ENCODE assay signal across 8 cellular contexts in the genomic region with DNA sequence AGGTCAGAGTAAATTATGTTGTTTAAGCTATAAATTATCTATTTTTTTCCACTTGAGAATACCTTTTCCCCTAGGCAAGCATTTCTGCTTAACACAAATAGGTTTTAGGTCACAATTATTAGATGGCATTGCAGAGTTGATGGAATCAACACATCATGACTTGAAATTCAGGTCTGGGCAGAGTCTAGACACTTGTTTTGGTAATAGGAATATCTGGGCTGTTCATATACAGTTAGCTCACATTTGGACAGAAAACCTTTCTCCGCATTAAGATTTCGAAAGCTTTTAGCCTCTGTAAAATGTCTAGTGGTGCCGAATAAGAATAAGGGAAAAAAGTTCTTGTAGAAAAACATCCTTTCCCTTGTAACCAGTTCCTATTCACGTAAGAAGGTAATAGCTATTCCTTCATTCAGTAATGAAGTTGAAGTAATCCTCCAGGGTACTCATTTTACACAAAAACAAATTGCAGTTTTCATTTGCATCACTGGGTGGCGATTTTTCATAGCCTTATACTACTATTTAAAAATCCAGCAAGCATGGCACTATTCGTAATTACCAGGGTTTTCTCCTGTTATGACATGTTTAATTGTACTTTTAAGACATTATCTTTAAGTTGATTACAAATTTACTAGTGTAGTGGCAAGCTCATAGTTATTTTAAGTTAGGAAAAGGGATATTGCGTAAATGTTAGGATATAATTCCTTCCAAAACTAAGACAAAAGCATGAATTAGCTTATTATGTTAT. TPM values are rescaled to one million over a fixed set of nuclear protein-coding genes. Genes with fewer than 3 reads are reported as not detected.
DNase-seq lines count a peak whose midpoint lies in the region; ATAC-seq, FAIRE-seq and TF ChIP-seq lines count a peak whose summit lies in the region.

No MANE protein-coding gene starts in this region.

- no peak overlapping the region for H3K4me2 ChIP-seq in HepG2 (ENCODE audit: low read depth, low read length)

- no peaks in the 10 kb centered on the region for H4K20me1 ChIP-seq in HepG2 (ENCODE audit: insufficient read depth, low read length)

- peaks cover 30% of the 10 kb centered on the region for H3K4me1 Mint-ChIP-seq in activated T-cell treated with anti-CD3 and anti-CD28 coated beads, Interleukin-2, amount 50 U/mL, for 24 hours (ENCODE audit: low read depth)
- no peaks in the 10 kb centered on the region for H3K4me1 Mint-ChIP-seq in chondrocyte (ENCODE audit: low read depth)

- no peak for TF ChIP-seq EP300 in HepG2 (IDR thresholded peaks at IDR 0.05; ENCODE audit: low read depth in 2 of 2, low read length in 2 of 2)
- no peak for TF ChIP-seq EP300 in HepG2 (CRISPR knock-in tag; IDR thresholded peaks at IDR 0.05; ENCODE audit: borderline replicate concordance)

- no TSS peak for BruUV-seq in HepG2 (replicated peaks; lab: Mats Ljungman, UMichigan)

- peak; percentile 100 for FAIRE-seq in H54 (lab: Jason Lieb, UNC)
- FAIRE-seq in HepG2 (lab: Jason Lieb, UNC) = peak; percentile 46

- H3K9ac ChIP-seq in HepG2 (ENCODE audit: insufficient read depth, low read depth, low read length) (no peak overlapping the region), stomach smooth muscle (ENCODE audit: low read length in 2 of 2) (peak overlapping the region in 1 of 2 donors; percentile 61)

- CTCF ChIA-PET in HepG2 (lab: Yijun Ruan, JAX; ENCODE audit: low intra/inter-chr PET ratio, low total read pairs) = interaction anchor here (1.0 to 1.9 kb wide), 3 partner anchors 81 to 409 kb away, joined by 3 to 15 read pairs (median 3); no protein-coding TSS in a partner anchor

- peak; percentile 66 for ATAC-seq in HepG2

- no peaks in the 10 kb centered on the region for H3K4me1 ChIP-seq in HepG2 (ENCODE audit: insufficient read depth, low read length)
- no peaks in the 10 kb centered on the region for H3K4me1 ChIP-seq in stomach smooth muscle (ENCODE audit: control insufficient read depth, insufficient read depth, low read length)

- TF ChIP-seq POLR2A in H54 (IDR thresholded peaks at IDR 0.05; ENCODE audit: low read depth, low read length) (no peak), NB4 (IDR thresholded peaks at IDR 0.05; ENCODE audit: extremely low read depth, insufficient read length) (no peak), HepG2 (IDR thresholded peaks at IDR 0.05; ENCODE audit: insufficient read depth in 1 of 2, low read depth in 2 of 2, low read length in 2 of 2) (no peak)

- no peak overlapping the region for H2AFZ ChIP-seq in HepG2 (ENCODE audit: low read length)

- H3K79me2 ChIP-seq in HepG2 (ENCODE audit: insufficient read depth, low read length) = no peaks in the 10 kb centered on the region

- H3K36me3 ChIP-seq in HepG2 (replicated peaks in 1 of 2; ENCODE audit: control insufficient read depth in 1 of 2, insufficient read depth in 2 of 2, low read length in 2 of 2) = peaks cover under 1 to 2% of the 10 kb centered on the region in 2 experiments; a peak in 2 of 5 replicates
- H3K36me3 ChIP-seq in stomach smooth muscle (ENCODE audit: control insufficient read depth in 2 of 2, insufficient read depth in 2 of 2, low read length in 2 of 2) = no peaks in the 10 kb centered on the region

- in situ Hi-C loops in HepG2 (cut with HindIII; ENCODE audit: extremely low pct_ligation_motif_present, low pct_unique_long_range_greater_than_20kb) = loop anchor here (5.0 kb wide), 1 partner anchor 76 kb away; no protein-coding TSS in a partner anchor

- H3K4me3 Mint-ChIP-seq in activated T-cell treated with anti-CD3 and anti-CD28 coated beads, Interleukin-2, amount 50 U/mL, for 24 hours = no peak overlapping the region
- H3K4me3 Mint-ChIP-seq in chondrocyte (ENCODE audit: unreplicated experiment) = no peak overlapping the region

- H3K27me3 Mint-ChIP-seq in activated T-cell treated with anti-CD3 and anti-CD28 coated beads, Interleukin-2, amount 50 U/mL, for 24 hours = no peaks in the 10 kb centered on the region
- H3K27me3 Mint-ChIP-seq in chondrocyte (ENCODE audit: low read depth) = no peaks in the 10 kb centered on the region

- no peak overlapping the region for H3K4me3 ChIP-seq in NB4 (ENCODE audit: low read depth, low read length)
- no peak overlapping the region for H3K4me3 ChIP-seq in HepG2 (replicated peaks in 1 of 3; ENCODE audit: insufficient read depth in 1 of 3, low read depth in 2 of 3, low read length in 3 of 3)
- peak overlapping the region; percentile 44 to 66 for H3K4me3 ChIP-seq in stomach smooth muscle (ENCODE audit: low read length in 2 of 2)

- TF ChIP-seq CTCF in NB4 (IDR thresholded peaks at IDR 0.05; ENCODE audit: low read depth, low read length) = peak; percentile 34
- TF ChIP-seq CTCF in chondrocyte (IDR thresholded peaks at IDR 0.05) = peak; percentile 90
- peak; percentile 64 for TF ChIP-seq CTCF in HepG2 (CRISPR knock-in tag; IDR thresholded peaks at IDR 0.05)

- H3K27me3 ChIP-seq in HepG2 (ENCODE audit: control insufficient read depth in 1 of 2, insufficient read depth in 2 of 2, low read length in 2 of 2) (no peaks in the 10 kb centered on the region), stomach smooth muscle (ENCODE audit: control insufficient read depth in 1 of 2, insufficient read depth in 2 of 2, low read length in 2 of 2) (no peaks in the 10 kb centered on the region)

- POLR2A ChIA-PET in HepG2 (lab: Yijun Ruan, JAX) = interaction anchor here (0.7 kb wide), 1 partner anchor 41 kb away, joined by 4 read pairs; a partner anchor contains a TSS

- 52% methylated on average over 7 of the region's 7 CpGs for WGBS in HepG2 (ENCODE audit: low lambda C conversion rate)

- 0 out of 2 replicates have a peak, but pooled peaks have one; percentile 35 for TF ChIP-seq RAD21 in HepG2 (CRISPR knock-in tag; IDR thresholded peaks at IDR 0.05)

- H3K27ac ChIP-seq in HepG2 (ENCODE audit: extremely low read length, insufficient read depth, low read length) = no peak overlapping the region
- no peak overlapping the region for H3K27ac ChIP-seq in stomach smooth muscle (ENCODE audit: low read length)

- DNase-seq in activated T-cell treated with anti-CD3 and anti-CD28 coated beads for 24 hours (ENCODE audit: low read depth) (peak; percentile 42), H54 (ENCODE audit: insufficient read length, low spot score) (no peak), NB4 (ENCODE audit: low read depth) (peak; percentile 77), SK-N-DZ (ENCODE audit: low spot score) (peak; percentile 68), chondrocyte (ENCODE audit: low spot score) (no peak), HepG2 (ENCODE audit: low spot score) (peak; percentile 50)
- no peak for DNase-seq in activated T-cell treated with anti-CD3 and anti-CD28 coated beads, Interleukin-2, amount 50 U/mL, for 24 hours

- H3K27ac Mint-ChIP-seq in activated T-cell treated with anti-CD3 and anti-CD28 coated beads, Interleukin-2, amount 50 U/mL, for 24 hours = no peak overlapping the region
- H3K27ac Mint-ChIP-seq in chondrocyte (ENCODE audit: unreplicated experiment) = no peak overlapping the region

- H3K9me3 ChIP-seq in HepG2 (ENCODE audit: low read length) (no peaks in the 10 kb centered on the region), stomach smooth muscle (ENCODE audit: control insufficient read depth in 2 of 2, low read length in 2 of 2) (no peaks in the 10 kb centered on the region)

- peaks cover 7% of the 10 kb centered on the region for H3K9me3 Mint-ChIP-seq in activated T-cell treated with anti-CD3 and anti-CD28 coated beads, Interleukin-2, amount 50 U/mL, for 24 hours
- peaks cover 3% of the 10 kb centered on the region for H3K9me3 Mint-ChIP-seq in chondrocyte (ENCODE audit: low read depth)

- H3K36me3 Mint-ChIP-seq in activated T-cell treated with anti-CD3 and anti-CD28 coated beads, Interleukin-2, amount 50 U/mL, for 24 hours (ENCODE audit: low read depth) = peaks cover 8% of the 10 kb centered on the region
- H3K36me3 Mint-ChIP-seq in chondrocyte (ENCODE audit: low read depth) = peaks cover 6% of the 10 kb centered on the region

- intact Hi-C loops in HepG2 (cut with micrococcal nuclease; ENCODE audit: unreplicated experiment) = loop anchor here (1.0 to 5.0 kb wide), 4 partner anchors 80 to 536 kb away; no protein-coding TSS in a partner anchor

RNA-seq across cellular contexts. Expression of a gene that starts 37.0 kb away (rescaled TPM):
- polyA plus RNA-seq in SK-N-DZ (2014; cell fraction: cytosol; rRNA removed) = 119 and 137 TPM in 2 replicates
- polyA plus RNA-seq in SK-N-DZ (2014; cell fraction: nucleus; rRNA removed) = 111 and 157 TPM in 2 replicates
- total RNA-seq in chondrocyte = 8.3 to 17.2 TPM (median 13.5 TPM) in 3 replicates
- total RNA-seq in HepG2 (2016; rRNA removed; fragmentation: Illumina TruSeq; extraction: Trizol) = 154 and 206 TPM in 2 replicates
- total RNA-seq in HepG2 (2016; cell fraction: cytosol; rRNA removed; fragmentation: Illumina TruSeq; extraction: Trizol; ENCODE audit: low read depth) = 43.8 and 53.8 TPM in 2 replicates
- 156 and 243 TPM in 2 replicates for total RNA-seq in HepG2 (2016; cell fraction: insoluble cytoplasmic fraction; rRNA removed; fragmentation: Illumina TruSeq; extraction: Trizol)
- 49.5 and 53.8 TPM in 2 replicates for total RNA-seq in HepG2 (2016; cell fraction: membrane; rRNA removed; fragmentation: Illumina TruSeq; extraction: Trizol)
- total RNA-seq in HepG2 (2016; cell fraction: nucleus; rRNA removed; fragmentation: Illumina TruSeq; extraction: Trizol) = 50.8 and 57.3 TPM in 2 replicates
- polyA plus RNA-seq in HepG2 (2011; rRNA removed) = 21.3 and 38.3 TPM in 2 replicates
- 20.9 and 21.4 TPM in 2 replicates for polyA plus RNA-seq in HepG2 (2011; cell fraction: cytosol; rRNA removed)
- 6.7 and 9.1 TPM in 2 replicates for polyA plus RNA-seq in HepG2 (2011; cell fraction: nucleus; rRNA removed)
- 36.1 and 77.3 TPM in 2 replicates for polyA plus RNA-seq in HepG2 (2012)
- polyA plus RNA-seq in HepG2 (2016; cell fraction: cytosol; fragmentation: Illumina TruSeq; extraction: Trizol; ENCODE audit: low read depth) = 40.7 and 49.7 TPM in 2 replicates
- 177 and 187 TPM in 2 replicates for polyA plus RNA-seq in HepG2 (2016; cell fraction: insoluble cytoplasmic fraction; fragmentation: Illumina TruSeq; extraction: Trizol; ENCODE audit: low read depth)
- 42.6 and 46.1 TPM in 2 replicates for polyA plus RNA-seq in HepG2 (2016; cell fraction: membrane; fragmentation: Illumina TruSeq; extraction: Trizol; ENCODE audit: low read depth)
- 60.8 and 74.0 TPM in 2 replicates for polyA plus RNA-seq in HepG2 (2016; cell fraction: nucleus; fragmentation: Illumina TruSeq; extraction: Trizol; ENCODE audit: insufficient read depth, low read depth)
- polyA minus RNA-seq in HepG2 (2011; rRNA and poly(A)+ RNA removed; ENCODE audit: low replicate concordance) = 3.7 and 11.0 TPM in 2 replicates
- 7.7 and 17.3 TPM in 2 replicates for polyA minus RNA-seq in HepG2 (2011; cell fraction: cytosol; rRNA and poly(A)+ RNA removed)
- 6.8 and 9.0 TPM in 2 replicates for polyA minus RNA-seq in HepG2 (2011; cell fraction: nucleus; rRNA and poly(A)+ RNA removed)

RNA-seq across cellular contexts. Expression of a gene that starts 40.8 kb away (rescaled TPM):
- polyA plus RNA-seq in SK-N-DZ (2014; cell fraction: cytosol; rRNA removed) = 30.3 and 35.6 TPM in 2 replicates
- 7.3 and 14.8 TPM in 2 replicates for polyA plus RNA-seq in SK-N-DZ (2014; cell fraction: nucleus; rRNA removed)
- total RNA-seq in chondrocyte (5.5 to 7.8 TPM (median 6.4 TPM) in 3 replicates), HepG2 (2016; rRNA removed; fragmentation: Illumina TruSeq; extraction: Trizol) (17.6 and 26.4 TPM in 2 replicates)
- 5.1 and 7.4 TPM in 2 replicates for total RNA-seq in HepG2 (2016; cell fraction: cytosol; rRNA removed; fragmentation: Illumina TruSeq; extraction: Trizol; ENCODE audit: low read depth)
- 15.5 and 22.3 TPM in 2 replicates for total RNA-seq in HepG2 (2016; cell fraction: insoluble cytoplasmic fraction; rRNA removed; fragmentation: Illumina TruSeq; extraction: Trizol)
- 8.8 and 10.3 TPM in 2 replicates for total RNA-seq in HepG2 (2016; cell fraction: membrane; rRNA removed; fragmentation: Illumina TruSeq; extraction: Trizol)
- 16.7 and 18.7 TPM in 2 replicates for total RNA-seq in HepG2 (2016; cell fraction: nucleus; rRNA removed; fragmentation: Illumina TruSeq; extraction: Trizol)
- polyA plus RNA-seq in HepG2 (2011; rRNA removed) = 12.4 and 16.8 TPM in 2 replicates
- polyA plus RNA-seq in HepG2 (2011; cell fraction: cytosol; rRNA removed) = 10.1 and 13.1 TPM in 2 replicates
- polyA plus RNA-seq in HepG2 (2011; cell fraction: nucleus; rRNA removed) = 7.0 and 8.0 TPM in 2 replicates
- polyA plus RNA-seq in HepG2 (2012) = 6.4 and 7.9 TPM in 2 replicates
- 2.4 and 2.5 TPM in 2 replicates for polyA plus RNA-seq in HepG2 (2016; cell fraction: cytosol; fragmentation: Illumina TruSeq; extraction: Trizol; ENCODE audit: low read depth)
- 29.3 and 34.5 TPM in 2 replicates for polyA plus RNA-seq in HepG2 (2016; cell fraction: insoluble cytoplasmic fraction; fragmentation: Illumina TruSeq; extraction: Trizol; ENCODE audit: low read depth)
- 7.0 and 7.1 TPM in 2 replicates for polyA plus RNA-seq in HepG2 (2016; cell fraction: membrane; fragmentation: Illumina TruSeq; extraction: Trizol; ENCODE audit: low read depth)
- 10.9 and 12.8 TPM in 2 replicates for polyA plus RNA-seq in HepG2 (2016; cell fraction: nucleus; fragmentation: Illumina TruSeq; extraction: Trizol; ENCODE audit: insufficient read depth, low read depth)
- 10.7 and 16.8 TPM in 2 replicates for polyA minus RNA-seq in HepG2 (2011; rRNA and poly(A)+ RNA removed; ENCODE audit: low replicate concordance)
- polyA minus RNA-seq in HepG2 (2011; cell fraction: cytosol; rRNA and poly(A)+ RNA removed) = 4.9 and 8.4 TPM in 2 replicates
- 12.9 and 15.6 TPM in 2 replicates for polyA minus RNA-seq in HepG2 (2011; cell fraction: nucleus; rRNA and poly(A)+ RNA removed)

Comparison
In these comparisons a context has a peak if more than half of its experiments do, and no peak if none do; other contexts are left out.
1. DNase-seq: peak in activated T-cell treated with anti-CD3 and anti-CD28 coated beads for 24 hours (single experiment), NB4 (single experiment), SK-N-DZ (single experiment) and HepG2 (single experiment); none in activated T-cell treated with anti-CD3 and anti-CD28 coated beads, Interleukin-2, amount 50 U/mL, for 24 hours (single experiment), H54 (single experiment) and chondrocyte (single experiment).
2. H3K4me3 ChIP-seq: peak in stomach smooth muscle (2 of 2); none in NB4 (single experiment) and HepG2 (0 of 3).
3. CTCF ChIP-seq: peak in every context shown above with its lines; median percentile 90 in chondrocyte; 64 in HepG2; 34 in NB4.